Comparison of ENCODE assay signal across 1 cellular context in the genomic region with DNA sequence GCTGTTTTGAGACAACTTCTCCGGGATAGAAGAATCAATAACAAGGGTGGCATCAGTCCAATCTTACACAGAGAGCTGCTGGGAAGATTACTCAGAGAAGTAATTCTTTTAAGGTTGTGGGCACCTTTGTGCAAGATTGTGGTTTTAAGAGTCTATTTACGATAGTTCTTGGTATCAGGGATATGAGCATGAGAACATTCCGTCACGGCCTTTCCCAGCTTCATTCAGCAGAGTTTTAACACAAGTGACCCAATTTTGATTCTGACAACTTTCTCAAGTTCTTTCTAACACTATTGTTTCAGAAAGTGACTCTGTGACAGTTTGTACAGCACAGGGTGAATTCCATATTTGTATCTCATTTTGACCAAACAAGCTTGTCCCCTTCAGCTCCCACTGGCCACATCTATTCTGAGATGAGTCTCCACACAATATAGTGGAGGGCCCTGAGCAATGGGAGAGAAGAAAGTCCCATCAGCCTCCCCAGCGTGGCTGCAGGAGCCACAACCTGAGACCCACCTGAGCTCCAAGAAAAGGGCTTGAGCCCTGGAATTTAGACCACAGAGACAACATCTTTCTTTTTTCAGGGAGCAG.
TF ChIP-seq lines count a peak whose summit lies in the region.

No MANE protein-coding gene starts in this region.

TF ChIP-seq in GM12878, 131 proteins besides CTCF, POLR2A, EP300 and RAD21:
- TF ChIP-seq, protein P1, sequence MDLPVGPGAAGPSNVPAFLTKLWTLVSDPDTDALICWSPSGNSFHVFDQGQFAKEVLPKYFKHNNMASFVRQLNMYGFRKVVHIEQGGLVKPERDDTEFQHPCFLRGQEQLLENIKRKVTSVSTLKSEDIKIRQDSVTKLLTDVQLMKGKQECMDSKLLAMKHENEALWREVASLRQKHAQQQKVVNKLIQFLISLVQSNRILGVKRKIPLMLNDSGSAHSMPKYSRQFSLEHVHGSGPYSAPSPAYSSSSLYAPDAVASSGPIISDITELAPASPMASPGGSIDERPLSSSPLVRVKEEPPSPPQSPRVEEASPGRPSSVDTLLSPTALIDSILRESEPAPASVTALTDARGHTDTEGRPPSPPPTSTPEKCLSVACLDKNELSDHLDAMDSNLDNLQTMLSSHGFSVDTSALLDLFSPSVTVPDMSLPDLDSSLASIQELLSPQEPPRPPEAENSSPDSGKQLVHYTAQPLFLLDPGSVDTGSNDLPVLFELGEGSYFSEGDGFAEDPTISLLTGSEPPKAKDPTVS (IDR thresholded peaks at IDR 0.05; ENCODE audit: low read depth, low read length), result no peak
- no peak for TF ChIP-seq MYC (IDR thresholded peaks at IDR 0.05; ENCODE audit: insufficient read depth, insufficient read length, insufficient replicate concordance, low read length, severe bottlenecking)
- TF ChIP-seq TBL1XR1 (IDR thresholded peaks at IDR 0.05; ENCODE audit: low read depth, low read length), result no peak
- no peak for TF ChIP-seq PML (IDR thresholded peaks at IDR 0.05; ENCODE audit: low read length)
- TF ChIP-seq EED (IDR thresholded peaks at IDR 0.05; ENCODE audit: low read depth), result no peak
- no peak for TF ChIP-seq ASH2L (IDR thresholded peaks at IDR 0.05; ENCODE audit: borderline replicate concordance, low read depth)
- no peak for TF ChIP-seq IKZF1 (conservative IDR thresholded peaks at IDR 0.05)
- no peak for TF ChIP-seq SIX5 (IDR thresholded peaks at IDR 0.05; ENCODE audit: low read depth, low read length, severe bottlenecking)
- TF ChIP-seq CHD2 (IDR thresholded peaks at IDR 0.05; ENCODE audit: borderline replicate concordance, low read depth, low read length), result no peak
- TF ChIP-seq ZNF274 (IDR thresholded peaks at IDR 0.05; ENCODE audit: insufficient read depth, insufficient read length), result no peak
- no peak for TF ChIP-seq RCOR1 (conservative IDR thresholded peaks at IDR 0.05; ENCODE audit: low read depth, low read length)
- no peak for TF ChIP-seq HDAC2 (IDR thresholded peaks at IDR 0.05)
- TF ChIP-seq, protein P2, sequence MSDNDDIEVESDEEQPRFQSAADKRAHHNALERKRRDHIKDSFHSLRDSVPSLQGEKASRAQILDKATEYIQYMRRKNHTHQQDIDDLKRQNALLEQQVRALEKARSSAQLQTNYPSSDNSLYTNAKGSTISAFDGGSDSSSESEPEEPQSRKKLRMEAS (IDR thresholded peaks at IDR 0.05; ENCODE audit: low read depth, low read length), result no peak
- no peak for TF ChIP-seq NFYA (IDR thresholded peaks at IDR 0.05; ENCODE audit: borderline replicate concordance, low read depth, low read length)
- no peak for TF ChIP-seq BHLHE40 (IDR thresholded peaks at IDR 0.05; ENCODE audit: borderline replicate concordance in 1 of 2, low read depth in 2 of 2, low read length in 1 of 2)
